9 cellular contexts compared by ENCODE assay signal in the genomic region with DNA sequence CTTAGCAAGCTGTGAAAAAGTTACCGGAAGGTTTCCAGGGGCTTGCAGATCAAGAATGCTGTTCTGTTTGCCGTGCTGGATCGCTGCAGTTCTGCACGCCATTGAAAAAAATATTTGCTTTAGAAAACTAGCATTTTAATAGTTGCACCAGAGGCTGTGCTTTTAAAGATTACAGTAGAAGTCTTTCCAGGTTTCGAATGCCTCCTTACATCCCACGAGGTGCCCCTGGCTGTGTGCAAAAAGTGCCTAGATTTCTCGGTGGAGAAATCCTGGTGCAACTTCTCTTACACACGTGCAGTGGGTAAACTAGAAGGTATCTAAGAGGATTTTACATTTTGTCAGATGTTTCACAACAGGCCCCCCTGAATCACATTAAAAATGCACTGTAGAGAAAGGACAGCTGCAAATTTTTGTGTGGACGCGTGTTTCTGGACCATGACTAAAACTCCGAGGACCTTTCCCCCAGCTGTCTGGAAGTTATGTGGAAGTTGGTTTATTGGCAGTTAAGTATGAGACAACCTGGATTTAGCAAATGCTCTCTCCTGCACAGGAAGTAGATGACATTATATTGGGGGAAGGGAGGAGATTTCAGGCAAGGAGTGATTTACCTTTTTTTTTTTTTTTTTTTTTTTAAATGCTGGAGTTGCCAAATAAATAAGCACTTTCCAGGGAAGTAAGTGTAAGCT. TPM values are rescaled to one million over a fixed set of nuclear protein-coding genes. Genes with fewer than 3 reads are reported as not detected.
DNase-seq lines count a peak whose midpoint lies in the region; ATAC-seq and TF ChIP-seq lines count a peak whose summit lies in the region.
"Had no signal": no experiment of that assay in that cellular context is flagged by ENCODE, and none has a peak within 500 bp of the region (broad histone marks: within the 10 kb centered on the region; RNA-seq: fewer than 3 reads in every experiment).

No MANE protein-coding gene starts in this region.

- H2BK12ac ChIP-seq in trophoblast cell (ENCODE audit: low read length), result no peak overlapping the region

- H4K8ac ChIP-seq in trophoblast cell (ENCODE audit: low read depth, low read length), result no peak overlapping the region

- peaks cover 2% of the 10 kb centered on the region for H3K27me3 Mint-ChIP-seq in CD8-positive, alpha-beta T cell (ENCODE audit: low read depth)

- peaks cover 54% of the 10 kb centered on the region for H3K79me1 ChIP-seq in trophoblast cell (ENCODE audit: low read length)

- no peak overlapping the region for H3K4me3 Mint-ChIP-seq in CD8-positive, alpha-beta T cell

- TF ChIP-seq EP300 in gastroesophageal sphincter (IDR thresholded peaks at IDR 0.05), result peak; percentile 22

- no peak overlapping the region for H2AK5ac ChIP-seq in trophoblast cell (ENCODE audit: low read length)

- no peak overlapping the region for H3K9ac ChIP-seq in trophoblast cell (ENCODE audit: low read length)

- H3K4me2 ChIP-seq in trophoblast cell (ENCODE audit: low read length), result peak overlapping the region; percentile 63

- H2AFZ ChIP-seq in trophoblast cell (ENCODE audit: insufficient read depth, low read length, poor library complexity), result no peak overlapping the region

- no peaks in the 10 kb centered on the region for H3K9me3 ChIP-seq in SJCRH30 (replicated peaks)
- no peaks in the 10 kb centered on the region for H3K9me3 ChIP-seq in gastroesophageal sphincter
- no peaks in the 10 kb centered on the region for H3K9me3 ChIP-seq in trophoblast cell (ENCODE audit: insufficient read depth, low read depth, low read length)
- H3K9me3 ChIP-seq in CD8-positive, alpha-beta T cell (ENCODE audit: low read length), result no peaks in the 10 kb centered on the region

- no peak overlapping the region for H4K12ac ChIP-seq in trophoblast cell (ENCODE audit: low read depth, low read length)

- H3K18ac ChIP-seq in trophoblast cell (ENCODE audit: low read length), result no peak overlapping the region

- no peak overlapping the region for H4K91ac ChIP-seq in trophoblast cell (ENCODE audit: low read depth, low read length)

- peaks cover 4% of the 10 kb centered on the region for H3K36me3 Mint-ChIP-seq in CD8-positive, alpha-beta T cell

- H2BK5ac ChIP-seq in trophoblast cell (ENCODE audit: low read depth, low read length, poor library complexity), result peak overlapping the region; percentile 8

- H3K27me3 ChIP-seq in SJCRH30, result no peaks in the 10 kb centered on the region
- H3K27me3 ChIP-seq in gastroesophageal sphincter, result no peaks in the 10 kb centered on the region
- H3K27me3 ChIP-seq in trophoblast cell (ENCODE audit: insufficient read depth, low read length), result no peaks in the 10 kb centered on the region
- H3K27me3 ChIP-seq in CD8-positive, alpha-beta T cell (ENCODE audit: insufficient read depth, low read length), result no peaks in the 10 kb centered on the region

- DNase-seq in DMS53 treated with DMSO at 0.1 percent for 48 hours (lab: John Stamatoyannopoulos, UW; ENCODE audit: unreplicated experiment) (peak; percentile 5), SJCRH30 (peak; percentile 92 to 98), trophoblast cell (peak; percentile 74 to 76), NCI-H526 treated with DMSO at 0.1 percent for 48 hours (lab: John Stamatoyannopoulos, UW) (no peak)
- no peak for DNase-seq in CD8-positive, alpha-beta T cell
- DNase-seq: left cardiac atrium had no signal

- ATAC-seq in gastroesophageal sphincter (peak; percentile 22), GM18502 (IDR thresholded peaks at IDR 0.05; ENCODE audit: poor library complexity, unreplicated experiment) (no peak), GM18868 (IDR thresholded peaks at IDR 0.05; ENCODE audit: unreplicated experiment) (no peak)
- no peak for ATAC-seq in CD8-positive, alpha-beta T cell

- POLR2A ChIA-PET in CD8-positive, alpha-beta T cell (lab: Charles Lee), result no interaction called here

- CTCF ChIA-PET in CD8-positive, alpha-beta T cell (lab: Charles Lee), result no interaction called here

- TF ChIP-seq POLR2A in gastroesophageal sphincter (IDR thresholded peaks at IDR 0.05), result no peak

- H3K27ac ChIP-seq in SJCRH30 (peak overlapping the region; percentile 99), gastroesophageal sphincter (peak overlapping the region in 3 of 4 donors; percentile 6 to 92 (median 89)), trophoblast cell (ENCODE audit: low read depth, low read length) (peak overlapping the region; percentile 71)
- no peak overlapping the region for H3K27ac ChIP-seq in CD8-positive, alpha-beta T cell (ENCODE audit: low read depth, low read length)

- TF ChIP-seq CTCF in gastroesophageal sphincter (IDR thresholded peaks at IDR 0.05), result no peak
- no peak for TF ChIP-seq CTCF in CD8-positive, alpha-beta T cell (IDR thresholded peaks at IDR 0.05)

- no peak overlapping the region for H2BK120ac ChIP-seq in trophoblast cell (ENCODE audit: insufficient read depth, low read length, poor library complexity)

- peak overlapping the region; percentile 47 for H3K4ac ChIP-seq in trophoblast cell (ENCODE audit: low read depth, low read length)

- 2 to 11% methylated on average over 10 to 11 of the region's 11 CpGs for WGBS in gastroesophageal sphincter (ENCODE audit: low coverage in 1 of 2), 2 donors
- no CpG with 5 or more reads among the region's 11 CpGs for WGBS in trophoblast cell (ENCODE audit: extremely low coverage, insufficient coverage, insufficient read length)

- H3K4me3 ChIP-seq in SJCRH30 (peak overlapping the region; percentile 86), gastroesophageal sphincter (peak overlapping the region; percentile 28 to 36), trophoblast cell (ENCODE audit: low read depth, low read length) (no peak overlapping the region)
- H3K4me3 ChIP-seq in CD8-positive, alpha-beta T cell (ENCODE audit: low read depth, low read length), result no peak overlapping the region

- H3K4me1 Mint-ChIP-seq in CD8-positive, alpha-beta T cell (ENCODE audit: low read depth), result peaks cover 28% of the 10 kb centered on the region

- peaks cover 37% of the 10 kb centered on the region for H3K79me2 ChIP-seq in trophoblast cell (ENCODE audit: control insufficient read depth, insufficient read depth, low read length, poor library complexity)

- H3K27ac Mint-ChIP-seq in CD8-positive, alpha-beta T cell, result no peak overlapping the region

- intact Hi-C loops in CD8-positive, alpha-beta T cell (cut with DNase I, micrococcal nuclease), result loop anchor here (10.0 kb wide), 2 partner anchors 149 to 1219 kb away; a partner anchor contains a TSS

- no peaks in the 10 kb centered on the region for H3K9me3 Mint-ChIP-seq in CD8-positive, alpha-beta T cell

- H3K4me1 ChIP-seq in SJCRH30 (peaks cover 61% of the 10 kb centered on the region), gastroesophageal sphincter (peaks cover 11 to 83% (median 23%) of the 10 kb centered on the region in 3 donors), trophoblast cell (ENCODE audit: control insufficient read depth in 1 of 2, insufficient read depth in 2 of 2, low read length in 2 of 2) (peaks cover 19 to 27% of the 10 kb centered on the region in 2 experiments)
- peaks cover 5% of the 10 kb centered on the region for H3K4me1 ChIP-seq in CD8-positive, alpha-beta T cell (ENCODE audit: insufficient read depth, low read length)

- no peak overlapping the region for H3K14ac ChIP-seq in trophoblast cell (ENCODE audit: low read length)

- H3K36me3 ChIP-seq in SJCRH30 (peaks cover 18% of the 10 kb centered on the region), gastroesophageal sphincter (no peaks in the 10 kb centered on the region), trophoblast cell (ENCODE audit: control insufficient read depth in 1 of 2, insufficient read depth in 2 of 2, low read length in 2 of 2) (no peaks in the 10 kb centered on the region)
- no peaks in the 10 kb centered on the region for H3K36me3 ChIP-seq in CD8-positive, alpha-beta T cell (ENCODE audit: insufficient read depth, low read length)

- H3K23ac ChIP-seq in trophoblast cell (ENCODE audit: low read length), result no peak overlapping the region

RNA-seq across cellular contexts. Expression of a gene that starts 5.8 kb away (rescaled TPM):
- 19.4 and 22.1 TPM in 2 replicates for total RNA-seq in SJCRH30 (2014; rRNA removed; shearing (Covaris generic))
- total RNA-seq in gastroesophageal sphincter, result 10 to 100 TPM; 12.6 to 22.4 (median 20.2) TPM
- 83.7 and 89.6 TPM in 2 replicates for polyA plus RNA-seq in trophoblast cell (2013)
- total RNA-seq in CD8-positive, alpha-beta T cell, result 1 to 10 TPM; 8.6 to 9.6 TPM

Comparison
In these comparisons a context has a peak if more than half of its experiments do, and no peak if none do; other contexts are left out.
1. DNase-seq: peak in DMS53 treated with DMSO at 0.1 percent for 48 hours (single experiment), SJCRH30 (2 of 2) and trophoblast cell (2 of 2); none in CD8-positive, alpha-beta T cell (0 of 7) and NCI-H526 treated with DMSO at 0.1 percent for 48 hours (single experiment).
2. H3K4me3 ChIP-seq: peak in SJCRH30 (single experiment) and gastroesophageal sphincter (2 of 2); none in trophoblast cell (single experiment) and CD8-positive, alpha-beta T cell (single experiment).